ENCODE assay signal across 17 cellular contexts in the genomic region with DNA sequence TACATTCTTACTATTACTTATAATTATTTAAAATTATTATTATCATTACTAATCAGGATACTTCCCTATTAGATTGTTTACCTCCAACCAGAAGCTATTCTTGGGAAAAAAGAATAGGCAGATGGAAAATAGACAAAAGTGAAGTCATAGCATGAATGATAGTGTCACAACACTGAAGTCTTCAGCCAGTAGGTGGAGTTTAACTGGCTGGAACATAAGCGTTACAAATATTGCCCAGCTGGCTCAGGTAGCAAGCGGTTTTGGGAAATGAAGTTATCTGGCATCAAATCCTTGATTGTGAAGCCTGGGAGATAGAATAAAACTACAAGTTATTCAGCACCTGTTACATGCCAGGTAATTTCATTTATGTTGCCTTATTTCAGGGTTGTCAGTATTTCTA.
A peak's percentile ranks its signal among the peaks of the same experiment; 100 is the strongest.
DNase-seq lines count a peak whose midpoint lies in the region; ATAC-seq and TF ChIP-seq lines count a peak whose summit lies in the region.
"Had no signal": no experiment of that assay in that cellular context is flagged by ENCODE, and none has a peak within 500 bp of the region (broad histone marks: within the 10 kb centered on the region; RNA-seq: fewer than 3 reads in every experiment).

No MANE protein-coding gene starts in this region.

- no peaks in the 10 kb centered on the region for H3K9me3 Mint-ChIP-seq in neural crest cell
- H3K9me3 Mint-ChIP-seq: dendritic cell treated with granulocyte-macrophage colony-stimulating factor and Interleukin-4, amounts not matched to agents 40 ng/mL and 50 ng/mL, for 4 days; nephron had no signal

- intact Hi-C loops in prostate gland (cut with DNase I): no loop called here

- no peaks in the 10 kb centered on the region for H3K36me3 ChIP-seq in prostate gland
- H3K36me3 ChIP-seq: thoracic aorta had no signal

- peaks cover 8% of the 10 kb centered on the region for H3K4me1 Mint-ChIP-seq in neural crest cell
- H3K4me1 Mint-ChIP-seq: nephron had no signal

- H3K9me3 ChIP-seq in prostate gland: no peaks in the 10 kb centered on the region
- H3K9me3 ChIP-seq: thoracic aorta had no signal

- 82% methylated on average over 2 of the region's 2 CpGs for WGBS in prostate gland

- H3K4me1 ChIP-seq in prostate gland (replicated peaks): no peaks in the 10 kb centered on the region

- H3K4me3 ChIP-seq in LNCaP clone FGC (ENCODE audit: low read depth, low read length): no peak overlapping the region
- no peak overlapping the region for H3K4me3 ChIP-seq in choroid plexus epithelial cell (ENCODE audit: low read depth, low read length)
- H3K4me3 ChIP-seq in prostate gland: no peak overlapping the region
- H3K4me3 ChIP-seq: skin epidermis, thoracic aorta had no signal

- TF ChIP-seq CTCF in LNCaP clone FGC (IDR thresholded peaks at IDR 0.05; ENCODE audit: control insufficient read depth, extremely low read depth, insufficient read depth) (peak; percentile 54), choroid plexus epithelial cell (conservative IDR thresholded peaks at IDR 0.05; ENCODE audit: low read depth, low read length) (peak; percentile 38), neural crest cell (conservative IDR thresholded peaks at IDR 0.05) (peak; percentile 30), prostate gland (IDR thresholded peaks at IDR 0.05) (no peak)

- DNase-seq in LNCaP clone FGC (ENCODE audit: low read depth) (peak; percentile 18), choroid plexus epithelial cell (ENCODE audit: low read depth) (peak; percentile 32), neural crest cell (ENCODE audit: low read depth, low spot score) (no peak), prostate gland (ENCODE audit: low spot score) (no peak)
- DNase-seq: activated T-cell treated with anti-CD3 and anti-CD28 coated beads for 4 hours, COR-L47, foreskin melanocyte, IMR-90, left colon had no signal

- ATAC-seq in GM19463 (IDR thresholded peaks at IDR 0.05; ENCODE audit: unreplicated experiment) (peak; percentile 41), HG02623 (IDR thresholded peaks at IDR 0.05; ENCODE audit: unreplicated experiment) (no peak), GM18502 (IDR thresholded peaks at IDR 0.05; ENCODE audit: poor library complexity, unreplicated experiment) (no peak), GM19455 (IDR thresholded peaks at IDR 0.05; ENCODE audit: unreplicated experiment) (no peak)
- ATAC-seq: left colon had no signal

- no peak for TF ChIP-seq POLR2A in prostate gland (IDR thresholded peaks at IDR 0.05)

- no peaks in the 10 kb centered on the region for H3K27me3 ChIP-seq in prostate gland (replicated peaks; ENCODE audit: insufficient read depth)

- H3K27ac Mint-ChIP-seq in neural crest cell (ENCODE audit: unreplicated experiment): no peak overlapping the region
- H3K27ac Mint-ChIP-seq: dendritic cell treated with granulocyte-macrophage colony-stimulating factor and Interleukin-4, amounts not matched to agents 40 ng/mL and 50 ng/mL, for 4 days; nephron had no signal

- no peak overlapping the region for H3K27ac ChIP-seq in prostate gland
- H3K27ac ChIP-seq: skin epidermis, thoracic aorta had no signal

- no peaks in the 10 kb centered on the region for H3K36me3 Mint-ChIP-seq in neural crest cell (ENCODE audit: low read depth)

- H3K4me3 Mint-ChIP-seq in neural crest cell: no peak overlapping the region
- H3K4me3 Mint-ChIP-seq: dendritic cell treated with granulocyte-macrophage colony-stimulating factor and Interleukin-4, amounts not matched to agents 40 ng/mL and 50 ng/mL, for 4 days; nephron had no signal

- H3K27me3 Mint-ChIP-seq in neural crest cell (ENCODE audit: low read depth): no peaks in the 10 kb centered on the region
- H3K27me3 Mint-ChIP-seq: dendritic cell treated with granulocyte-macrophage colony-stimulating factor and Interleukin-4, amounts not matched to agents 40 ng/mL and 50 ng/mL, for 4 days had no signal

Comparison
In these comparisons a context has a peak if more than half of its experiments do, and no peak if none do; other contexts are left out.
1. DNase-seq: peak in LNCaP clone FGC (single experiment) and choroid plexus epithelial cell (single experiment); none in neural crest cell (single experiment) and prostate gland (single experiment).
2. CTCF ChIP-seq: peak in LNCaP clone FGC (single experiment), choroid plexus epithelial cell (single experiment) and neural crest cell (single experiment); none in prostate gland (0 of 4).